1 cellular context compared by ENCODE assay signal in the genomic region with DNA sequence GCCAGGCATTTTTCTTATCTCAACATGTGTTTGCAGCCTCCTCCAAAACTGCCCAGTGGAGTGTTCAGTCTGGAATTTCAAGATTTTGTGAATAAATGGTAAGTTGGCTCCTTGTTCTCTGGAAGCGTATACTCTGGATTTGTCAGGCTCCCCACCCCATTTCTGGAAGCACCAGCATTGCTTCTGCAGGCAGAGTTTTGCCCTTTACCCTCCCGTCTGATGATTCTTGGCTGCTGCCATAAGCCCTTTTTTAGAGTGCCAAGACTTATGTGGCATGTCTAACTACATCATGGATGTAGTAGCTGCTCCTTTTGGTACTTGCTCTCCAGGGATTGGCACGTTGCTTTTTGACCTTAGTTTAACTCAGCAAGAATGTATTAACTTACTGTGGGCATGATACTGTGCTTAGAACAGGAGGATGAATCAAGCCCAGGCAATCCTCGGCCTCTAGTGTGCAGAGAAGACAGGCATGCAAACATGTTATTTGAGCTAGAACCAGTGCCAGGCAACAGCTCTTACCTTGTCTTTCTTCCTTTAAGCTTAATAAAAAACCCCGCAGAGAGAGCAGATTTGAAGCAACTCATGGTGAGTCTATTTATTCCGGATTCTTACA.
TF ChIP-seq lines count a peak whose summit lies in the region.

No MANE protein-coding gene starts in this region.

TF ChIP-seq in WTC11, 78 proteins besides CTCF, POLR2A, EP300 and RAD21:
- TF ChIP-seq ETV6 (CRISPR knock-in tag; IDR thresholded peaks at IDR 0.05): no peak
- TF ChIP-seq SOX15 (CRISPR knock-in tag; IDR thresholded peaks at IDR 0.05): no peak
- TF ChIP-seq, protein P1, sequence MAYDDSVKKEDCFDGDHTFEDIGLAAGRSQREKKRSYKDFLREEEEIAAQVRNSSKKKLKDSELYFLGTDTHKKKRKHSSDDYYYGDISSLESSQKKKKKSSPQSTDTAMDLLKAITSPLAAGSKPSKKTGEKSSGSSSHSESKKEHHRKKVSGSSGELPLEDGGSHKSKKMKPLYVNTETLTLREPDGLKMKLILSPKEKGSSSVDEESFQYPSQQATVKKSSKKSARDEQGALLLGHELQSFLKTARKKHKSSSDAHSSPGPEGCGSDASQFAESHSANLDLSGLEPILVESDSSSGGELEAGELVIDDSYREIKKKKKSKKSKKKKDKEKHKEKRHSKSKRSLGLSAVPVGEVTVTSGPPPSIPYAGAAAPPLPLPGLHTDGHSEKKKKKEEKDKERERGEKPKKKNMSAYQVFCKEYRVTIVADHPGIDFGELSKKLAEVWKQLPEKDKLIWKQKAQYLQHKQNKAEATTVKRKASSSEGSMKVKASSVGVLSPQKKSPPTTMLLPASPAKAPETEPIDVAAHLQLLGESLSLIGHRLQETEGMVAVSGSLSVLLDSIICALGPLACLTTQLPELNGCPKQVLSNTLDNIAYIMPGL (CRISPR knock-in tag; IDR thresholded peaks at IDR 0.05): no peak
- TF ChIP-seq, protein P2, sequence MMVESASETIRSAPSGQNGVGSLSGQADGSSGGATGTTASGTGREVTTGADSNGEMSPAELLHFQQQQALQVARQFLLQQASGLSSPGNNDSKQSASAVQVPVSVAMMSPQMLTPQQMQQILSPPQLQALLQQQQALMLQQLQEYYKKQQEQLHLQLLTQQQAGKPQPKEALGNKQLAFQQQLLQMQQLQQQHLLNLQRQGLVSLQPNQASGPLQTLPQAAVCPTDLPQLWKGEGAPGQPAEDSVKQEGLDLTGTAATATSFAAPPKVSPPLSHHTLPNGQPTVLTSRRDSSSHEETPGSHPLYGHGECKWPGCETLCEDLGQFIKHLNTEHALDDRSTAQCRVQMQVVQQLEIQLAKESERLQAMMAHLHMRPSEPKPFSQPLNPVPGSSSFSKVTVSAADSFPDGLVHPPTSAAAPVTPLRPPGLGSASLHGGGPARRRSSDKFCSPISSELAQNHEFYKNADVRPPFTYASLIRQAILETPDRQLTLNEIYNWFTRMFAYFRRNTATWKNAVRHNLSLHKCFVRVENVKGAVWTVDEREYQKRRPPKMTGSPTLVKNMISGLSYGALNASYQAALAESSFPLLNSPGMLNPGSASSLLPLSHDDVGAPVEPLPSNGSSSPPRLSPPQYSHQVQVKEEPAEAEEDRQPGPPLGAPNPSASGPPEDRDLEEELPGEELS (CRISPR knock-in tag; IDR thresholded peaks at IDR 0.05): no peak
- TF ChIP-seq ZNF219 (CRISPR knock-in tag; IDR thresholded peaks at IDR 0.05; ENCODE audit: borderline replicate concordance): no peak
- TF ChIP-seq, protein P3, sequence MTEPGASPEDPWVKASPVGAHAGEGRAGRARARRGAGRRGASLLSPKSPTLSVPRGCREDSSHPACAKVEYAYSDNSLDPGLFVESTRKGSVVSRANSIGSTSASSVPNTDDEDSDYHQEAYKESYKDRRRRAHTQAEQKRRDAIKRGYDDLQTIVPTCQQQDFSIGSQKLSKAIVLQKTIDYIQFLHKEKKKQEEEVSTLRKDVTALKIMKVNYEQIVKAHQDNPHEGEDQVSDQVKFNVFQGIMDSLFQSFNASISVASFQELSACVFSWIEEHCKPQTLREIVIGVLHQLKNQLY (CRISPR knock-in tag; IDR thresholded peaks at IDR 0.05): no peak
- TF ChIP-seq, protein P4, sequence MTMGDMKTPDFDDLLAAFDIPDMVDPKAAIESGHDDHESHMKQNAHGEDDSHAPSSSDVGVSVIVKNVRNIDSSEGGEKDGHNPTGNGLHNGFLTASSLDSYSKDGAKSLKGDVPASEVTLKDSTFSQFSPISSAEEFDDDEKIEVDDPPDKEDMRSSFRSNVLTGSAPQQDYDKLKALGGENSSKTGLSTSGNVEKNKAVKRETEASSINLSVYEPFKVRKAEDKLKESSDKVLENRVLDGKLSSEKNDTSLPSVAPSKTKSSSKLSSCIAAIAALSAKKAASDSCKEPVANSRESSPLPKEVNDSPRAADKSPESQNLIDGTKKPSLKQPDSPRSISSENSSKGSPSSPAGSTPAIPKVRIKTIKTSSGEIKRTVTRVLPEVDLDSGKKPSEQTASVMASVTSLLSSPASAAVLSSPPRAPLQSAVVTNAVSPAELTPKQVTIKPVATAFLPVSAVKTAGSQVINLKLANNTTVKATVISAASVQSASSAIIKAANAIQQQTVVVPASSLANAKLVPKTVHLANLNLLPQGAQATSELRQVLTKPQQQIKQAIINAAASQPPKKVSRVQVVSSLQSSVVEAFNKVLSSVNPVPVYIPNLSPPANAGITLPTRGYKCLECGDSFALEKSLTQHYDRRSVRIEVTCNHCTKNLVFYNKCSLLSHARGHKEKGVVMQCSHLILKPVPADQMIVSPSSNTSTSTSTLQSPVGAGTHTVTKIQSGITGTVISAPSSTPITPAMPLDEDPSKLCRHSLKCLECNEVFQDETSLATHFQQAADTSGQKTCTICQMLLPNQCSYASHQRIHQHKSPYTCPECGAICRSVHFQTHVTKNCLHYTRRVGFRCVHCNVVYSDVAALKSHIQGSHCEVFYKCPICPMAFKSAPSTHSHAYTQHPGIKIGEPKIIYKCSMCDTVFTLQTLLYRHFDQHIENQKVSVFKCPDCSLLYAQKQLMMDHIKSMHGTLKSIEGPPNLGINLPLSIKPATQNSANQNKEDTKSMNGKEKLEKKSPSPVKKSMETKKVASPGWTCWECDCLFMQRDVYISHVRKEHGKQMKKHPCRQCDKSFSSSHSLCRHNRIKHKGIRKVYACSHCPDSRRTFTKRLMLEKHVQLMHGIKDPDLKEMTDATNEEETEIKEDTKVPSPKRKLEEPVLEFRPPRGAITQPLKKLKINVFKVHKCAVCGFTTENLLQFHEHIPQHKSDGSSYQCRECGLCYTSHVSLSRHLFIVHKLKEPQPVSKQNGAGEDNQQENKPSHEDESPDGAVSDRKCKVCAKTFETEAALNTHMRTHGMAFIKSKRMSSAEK (CRISPR knock-in tag; IDR thresholded peaks at IDR 0.05; ENCODE audit: borderline replicate concordance): no peak
- no peak for TF ChIP-seq GABPB1 (CRISPR knock-in tag; IDR thresholded peaks at IDR 0.05)
- TF ChIP-seq TEAD1 (CRISPR knock-in tag; IDR thresholded peaks at IDR 0.05): no peak
- TF ChIP-seq, protein P5, sequence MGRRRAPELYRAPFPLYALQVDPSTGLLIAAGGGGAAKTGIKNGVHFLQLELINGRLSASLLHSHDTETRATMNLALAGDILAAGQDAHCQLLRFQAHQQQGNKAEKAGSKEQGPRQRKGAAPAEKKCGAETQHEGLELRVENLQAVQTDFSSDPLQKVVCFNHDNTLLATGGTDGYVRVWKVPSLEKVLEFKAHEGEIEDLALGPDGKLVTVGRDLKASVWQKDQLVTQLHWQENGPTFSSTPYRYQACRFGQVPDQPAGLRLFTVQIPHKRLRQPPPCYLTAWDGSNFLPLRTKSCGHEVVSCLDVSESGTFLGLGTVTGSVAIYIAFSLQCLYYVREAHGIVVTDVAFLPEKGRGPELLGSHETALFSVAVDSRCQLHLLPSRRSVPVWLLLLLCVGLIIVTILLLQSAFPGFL (CRISPR knock-in tag; IDR thresholded peaks at IDR 0.05; ENCODE audit: borderline replicate concordance): no peak
- TF ChIP-seq ZBTB21 (CRISPR knock-in tag; IDR thresholded peaks at IDR 0.05; ENCODE audit: borderline replicate concordance): no peak
- TF ChIP-seq JAZF1 (CRISPR knock-in tag; IDR thresholded peaks at IDR 0.05): no peak
